7 cellular contexts compared by ENCODE assay signal in the genomic region with DNA sequence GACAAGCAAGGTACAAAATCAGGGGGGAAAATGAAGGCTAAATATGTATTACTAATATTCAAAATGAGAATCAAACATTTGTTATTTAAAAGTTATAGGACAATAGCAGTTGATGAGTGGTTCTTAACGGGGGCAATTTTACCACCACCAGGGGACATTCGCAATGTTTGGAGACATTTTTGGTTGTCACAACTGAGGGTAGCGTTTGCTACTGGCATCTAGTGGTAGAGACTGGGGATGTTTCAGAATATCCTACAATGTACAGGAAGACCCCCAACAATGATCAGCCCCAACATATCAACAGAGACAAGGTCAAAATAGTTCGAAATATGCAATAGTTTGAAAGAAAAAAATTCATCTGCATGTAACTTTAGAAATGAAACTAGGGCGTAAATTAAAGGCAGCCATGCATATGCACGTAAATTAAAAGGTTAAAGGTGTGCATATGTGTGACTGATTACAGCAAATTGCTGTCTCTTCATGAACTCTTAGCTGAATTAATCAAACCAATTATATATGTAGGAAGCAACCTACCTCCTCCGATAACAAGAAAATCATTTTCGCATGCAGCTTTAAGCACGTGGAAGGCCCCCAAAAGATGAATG.
DNase-seq lines count a peak whose midpoint lies in the region; ATAC-seq, FAIRE-seq and TF ChIP-seq lines count a peak whose summit lies in the region.

No MANE protein-coding gene starts in this region.

- no peaks in the 10 kb centered on the region for H3K9me1 ChIP-seq in keratinocyte (ENCODE audit: control insufficient read depth, extremely low read depth, insufficient read depth, low read length)

- no peaks in the 10 kb centered on the region for H3K27me3 ChIP-seq in WERI-Rb-1 (ENCODE audit: insufficient read depth, low read depth, severe bottlenecking)
- H3K27me3 ChIP-seq in keratinocyte (ENCODE audit: control insufficient read depth, extremely low read depth, insufficient read depth, low read length): no peaks in the 10 kb centered on the region

- H3K4me3 ChIP-seq in WERI-Rb-1 (ENCODE audit: low read depth, low read length) (no peak overlapping the region), keratinocyte (ENCODE audit: control insufficient read depth in 2 of 3, extremely low read depth in 1 of 3, insufficient read depth in 2 of 3, low read depth in 1 of 3, low read length in 3 of 3) (no peak overlapping the region)

- dilution Hi-C loops in keratinocyte (cut with MboI; ENCODE audit: extremely low pct_ligation_motif_present, low sequenced_read_pairs): no loop called here

- FAIRE-seq in keratinocyte (lab: Jason Lieb, UNC): no peak

- H3K79me2 ChIP-seq in keratinocyte (ENCODE audit: control insufficient read depth, insufficient read depth, low read length): no peaks in the 10 kb centered on the region

- TF ChIP-seq CTCF in WERI-Rb-1 (IDR thresholded peaks at IDR 0.05; ENCODE audit: low read depth, low read length) (peak; percentile 70), keratinocyte (optimal IDR thresholded peaks at IDR 0.05 in 1 of 3, IDR thresholded peaks at IDR 0.05 in 1 of 3, conservative IDR thresholded peaks at IDR 0.05 in 1 of 3; ENCODE audit: extremely low read depth in 1 of 3, insufficient read depth in 2 of 3, low read length in 3 of 3) (peak; percentile 20 to 39 (median 34))

- no peaks in the 10 kb centered on the region for H3K4me1 ChIP-seq in keratinocyte (ENCODE audit: control insufficient read depth, extremely low read depth, insufficient read depth, low read length)

- no peak overlapping the region for H2AFZ ChIP-seq in keratinocyte (ENCODE audit: control insufficient read depth, low read length)

- H4K20me1 ChIP-seq in keratinocyte (ENCODE audit: control insufficient read depth, extremely low read depth, insufficient read depth, low read length): no peaks in the 10 kb centered on the region

- H3K9ac ChIP-seq in keratinocyte (ENCODE audit: control insufficient read depth, extremely low read depth, insufficient read depth, low read length): no peak overlapping the region

- no peak overlapping the region for H3K4me2 ChIP-seq in keratinocyte (ENCODE audit: control insufficient read depth, extremely low read depth, insufficient read depth, low read depth, low read length)

- DNase-seq in DMS114 treated with DMSO at 0.1 percent for 48 hours (lab: John Stamatoyannopoulos, UW; ENCODE audit: unreplicated experiment) (peak; percentile 24), HuH-7 (ENCODE audit: low spot score) (peak; percentile 20), WERI-Rb-1 (peak; percentile 27), keratinocyte (ENCODE audit: low read depth, low spot score) (no peak), mucosa of gallbladder (ENCODE audit: low spot score) (no peak), NCI-H226 (no peak)

- peak; percentile 80 for ATAC-seq in GM18868 (IDR thresholded peaks at IDR 0.05; ENCODE audit: unreplicated experiment)

- no peak overlapping the region for H3K27ac ChIP-seq in WERI-Rb-1
- H3K27ac ChIP-seq in keratinocyte (ENCODE audit: control insufficient read depth, insufficient read depth, low read length): no peak overlapping the region

- H3K9me3 ChIP-seq in WERI-Rb-1 (ENCODE audit: severe bottlenecking) (no peaks in the 10 kb centered on the region), keratinocyte (ENCODE audit: control insufficient read depth, low read depth, low read length) (no peaks in the 10 kb centered on the region)

- H3K36me3 ChIP-seq in WERI-Rb-1: no peaks in the 10 kb centered on the region
- H3K36me3 ChIP-seq in keratinocyte (ENCODE audit: control insufficient read depth in 2 of 2, extremely low read depth in 1 of 2, insufficient read depth in 2 of 2, low read length in 2 of 2): no peaks in the 10 kb centered on the region

Comparison
In these comparisons a context has a peak if more than half of its experiments do, and no peak if none do; other contexts are left out.
1. DNase-seq: peak in DMS114 treated with DMSO at 0.1 percent for 48 hours (single experiment), HuH-7 (single experiment) and WERI-Rb-1 (single experiment); none in keratinocyte (single experiment), mucosa of gallbladder (single experiment) and NCI-H226 (single experiment).